ENCODE assay signal across 15 cellular contexts in the genomic region with DNA sequence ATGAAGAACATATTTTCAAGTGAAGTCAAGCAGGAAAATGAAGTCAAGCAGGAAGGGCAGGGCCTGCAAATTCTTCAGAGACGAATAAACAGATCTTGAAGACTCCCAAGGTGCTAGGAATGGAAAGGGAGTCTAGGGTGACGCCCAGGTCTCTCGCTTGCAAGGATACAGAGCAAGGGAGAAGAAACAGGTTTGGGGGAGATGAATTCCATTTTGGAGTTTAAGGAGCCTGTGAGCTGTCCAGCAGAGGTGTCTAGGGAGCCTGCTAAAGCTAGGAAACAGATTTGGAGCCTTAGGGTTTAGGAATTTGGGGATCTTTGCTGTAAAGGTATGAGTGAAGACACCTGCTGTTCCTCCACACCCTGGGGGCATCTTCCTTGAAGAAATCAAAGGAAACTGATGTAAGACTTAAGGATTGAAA. TPM values are rescaled to one million over a fixed set of nuclear protein-coding genes. Genes with fewer than 3 reads are reported as not detected.
A peak's percentile ranks its signal among the peaks of the same experiment; 100 is the strongest.
DNase-seq lines count a peak whose midpoint lies in the region; ATAC-seq and TF ChIP-seq lines count a peak whose summit lies in the region.
"Had no signal": no experiment of that assay in that cellular context is flagged by ENCODE, and none has a peak within 500 bp of the region (broad histone marks: within the 10 kb centered on the region; RNA-seq: fewer than 3 reads in every experiment).

No MANE protein-coding gene starts in this region.

- no peaks in the 10 kb centered on the region for H3K27me3 Mint-ChIP-seq in activated CD8-positive, alpha-beta T cell treated with anti-CD3 and anti-CD28 coated beads for 36 hours
- peaks cover 0 to 5% (median 0%) of the 10 kb centered on the region in 5 donors for H3K27me3 Mint-ChIP-seq in naive thymus-derived CD4-positive, alpha-beta T cell

- no peaks in the 10 kb centered on the region for H3K27me3 ChIP-seq in GM23248 (replicated peaks; ENCODE audit: insufficient read depth)
- no peaks in the 10 kb centered on the region for H3K27me3 ChIP-seq in naive thymus-derived CD4-positive, alpha-beta T cell (ENCODE audit: control insufficient read depth in 2 of 2, insufficient read depth in 2 of 2, low read length in 2 of 2)
- H3K27me3 ChIP-seq in ascending aorta, result no peaks in the 10 kb centered on the region
- H3K27me3 ChIP-seq: BLaER1 treated with 17β-estradiol and CSF1 and Interleukin-3, amounts not matched to agents 10 nM and 100 nM; esophagus muscularis mucosa had no signal

- peaks cover 13% of the 10 kb centered on the region for H3K36me3 Mint-ChIP-seq in activated CD8-positive, alpha-beta T cell treated with anti-CD3 and anti-CD28 coated beads for 36 hours (ENCODE audit: low read depth)
- H3K36me3 Mint-ChIP-seq in naive thymus-derived CD4-positive, alpha-beta T cell, result peaks cover 0 to 6% (median 3%) of the 10 kb centered on the region in 5 donors

- DNase-seq in ACHN, result peak; percentile 48
- no peak for DNase-seq in GM23248
- no peak for DNase-seq in activated CD8-positive, alpha-beta T cell treated with anti-CD3 and anti-CD28 coated beads for 36 hours
- DNase-seq in naive thymus-derived CD4-positive, alpha-beta T cell, result no peak
- no peak for DNase-seq in GM13976 (ENCODE audit: low spot score)
- DNase-seq in NCI-H82 (lab: John Stamatoyannopoulos, UW), result no peak
- DNase-seq in ascending aorta (ENCODE audit: low spot score in 2 of 2), result no peak
- DNase-seq in C1 segment of cervical spinal cord (lab: John Stamatoyannopoulos, UW), result no peak
- DNase-seq: central memory CD4-positive, alpha-beta T cell; NCI-H1436; NCI-H524 had no signal

- H3K27ac ChIP-seq in GM23248, result 0 out of 2 replicates have a peak overlapping the region, but pooled peaks have one; percentile 18
- no peak overlapping the region for H3K27ac ChIP-seq in naive thymus-derived CD4-positive, alpha-beta T cell (ENCODE audit: low read depth, low read length)
- H3K27ac ChIP-seq in ascending aorta, result no peak overlapping the region
- H3K27ac ChIP-seq: BLaER1 treated with 17β-estradiol and CSF1 and Interleukin-3, amounts not matched to agents 10 nM and 100 nM; prostate gland; VCaP had no signal

- peak overlapping the region; percentile 3 for H3K4me3 Mint-ChIP-seq in activated CD8-positive, alpha-beta T cell treated with anti-CD3 and anti-CD28 coated beads for 36 hours
- H3K4me3 Mint-ChIP-seq in naive thymus-derived CD4-positive, alpha-beta T cell, result peak overlapping the region in 5 of 10 donors; percentile 12 to 77 (median 42)

- H3K36me3 ChIP-seq in GM23248 (ENCODE audit: low read depth), result no peaks in the 10 kb centered on the region
- H3K36me3 ChIP-seq in naive thymus-derived CD4-positive, alpha-beta T cell (ENCODE audit: control insufficient read depth in 2 of 3, insufficient read depth in 3 of 3, low read length in 3 of 3), result peaks cover 0 to 15% (median 6%) of the 10 kb centered on the region in 3 experiments
- no peaks in the 10 kb centered on the region for H3K36me3 ChIP-seq in ascending aorta
- H3K36me3 ChIP-seq: prostate gland had no signal

- no peak overlapping the region for H3K4me2 ChIP-seq in GM23248 (ENCODE audit: unreplicated experiment)

- no peak for ATAC-seq in activated CD8-positive, alpha-beta T cell treated with anti-CD3 and anti-CD28 coated beads for 36 hours
- ATAC-seq in naive thymus-derived CD4-positive, alpha-beta T cell, result no peak

- peak overlapping the region; percentile 65 for H3K27ac Mint-ChIP-seq in activated CD8-positive, alpha-beta T cell treated with anti-CD3 and anti-CD28 coated beads for 36 hours
- peak overlapping the region; percentile 18 to 80 (median 71) for H3K27ac Mint-ChIP-seq in naive thymus-derived CD4-positive, alpha-beta T cell

- 81 to 85% methylated on average over 3 of the region's 3 CpGs for WGBS in GM23248 (ENCODE audit: low coverage in 1 of 2, low lambda C conversion rate in 2 of 2, missing lambda C conversion rate in 2 of 2), 2 experiments

- no peak for TF ChIP-seq CTCF in activated CD8-positive, alpha-beta T cell treated with anti-CD3 and anti-CD28 coated beads for 36 hours (IDR thresholded peaks at IDR 0.05)
- TF ChIP-seq CTCF in GM13976 (IDR thresholded peaks at IDR 0.05; ENCODE audit: borderline replicate concordance, control extremely low read depth, extremely low read depth, insufficient read depth, missing control alignments) (no peak), ascending aorta (IDR thresholded peaks at IDR 0.05) (no peak)

- H3F3A ChIP-seq in GM23248 (ENCODE audit: insufficient read depth), result peaks cover 20% of the 10 kb centered on the region

- POLR2A ChIA-PET in activated CD8-positive, alpha-beta T cell treated with anti-CD3 and anti-CD28 coated beads for 36 hours (lab: Charles Lee), result no interaction called here
- POLR2A ChIA-PET in naive thymus-derived CD4-positive, alpha-beta T cell (lab: Charles Lee), result no interaction called here

- no peak overlapping the region for H3K4me3 ChIP-seq in GM23248
- H3K4me3 ChIP-seq in naive thymus-derived CD4-positive, alpha-beta T cell (ENCODE audit: low read length), result no peak overlapping the region
- no peak overlapping the region for H3K4me3 ChIP-seq in ascending aorta
- H3K4me3 ChIP-seq: BLaER1 treated with 17β-estradiol and CSF1 and Interleukin-3, amounts not matched to agents 10 nM and 100 nM; esophagus muscularis mucosa; prostate gland had no signal

- no peaks in the 10 kb centered on the region for H4K20me1 ChIP-seq in GM23248 (ENCODE audit: insufficient read depth)

- H2AFZ ChIP-seq in GM23248, result no peak overlapping the region

- H3K9ac ChIP-seq in GM23248, result no peak overlapping the region

- H3K79me2 ChIP-seq in GM23248 (ENCODE audit: insufficient read depth), result peaks cover 54% of the 10 kb centered on the region

- H3K4me1 ChIP-seq in GM23248 (ENCODE audit: insufficient read depth), result peaks cover 22% of the 10 kb centered on the region
- peaks cover 11 to 12% of the 10 kb centered on the region in 2 donors for H3K4me1 ChIP-seq in naive thymus-derived CD4-positive, alpha-beta T cell (ENCODE audit: control insufficient read depth in 2 of 2, insufficient read depth in 2 of 2, low read length in 2 of 2)
- peaks cover 7 to 15% of the 10 kb centered on the region in 2 donors for H3K4me1 ChIP-seq in ascending aorta

- no peaks in the 10 kb centered on the region for H3K9me3 Mint-ChIP-seq in activated CD8-positive, alpha-beta T cell treated with anti-CD3 and anti-CD28 coated beads for 36 hours
- H3K9me3 Mint-ChIP-seq in naive thymus-derived CD4-positive, alpha-beta T cell, result no peaks in the 10 kb centered on the region

- intact Hi-C loops in activated CD8-positive, alpha-beta T cell treated with anti-CD3 and anti-CD28 coated beads for 36 hours (cut with micrococcal nuclease), result no loop called here
- intact Hi-C loops in naive thymus-derived CD4-positive, alpha-beta T cell (cut with micrococcal nuclease), result no loop called here
- intact Hi-C loops in ascending aorta (cut with DNase I), result no loop called here

- in situ Hi-C loops in ACHN (cut with HindIII; ENCODE audit: low pct_ligation_motif_present, low pct_unique_long_range_greater_than_20kb, low sequenced_read_pairs) (no loop called here), GM23248 (cut with MboI) (no loop called here), GM13976 (cut with MboI; ENCODE audit: low sequenced_read_pairs, unreplicated experiment) (no loop called here)

- peaks cover 34% of the 10 kb centered on the region for H3K4me1 Mint-ChIP-seq in activated CD8-positive, alpha-beta T cell treated with anti-CD3 and anti-CD28 coated beads for 36 hours (ENCODE audit: low read depth)
- peaks cover 0 to 42% (median 33%) of the 10 kb centered on the region in 7 donors for H3K4me1 Mint-ChIP-seq in naive thymus-derived CD4-positive, alpha-beta T cell

- CTCF ChIA-PET in activated CD8-positive, alpha-beta T cell treated with anti-CD3 and anti-CD28 coated beads for 36 hours (lab: Charles Lee), result interaction anchor here (0.7 kb wide), 1 partner anchor 12 kb away, joined by 3 read pairs; no protein-coding TSS in a partner anchor
- CTCF ChIA-PET in naive thymus-derived CD4-positive, alpha-beta T cell (lab: Charles Lee), result no interaction called here

- H3K9me2 ChIP-seq in GM23248 (ENCODE audit: insufficient read depth), result no peaks in the 10 kb centered on the region

- H3K9me3 ChIP-seq in GM23248 (ENCODE audit: low read depth) (no peaks in the 10 kb centered on the region), ascending aorta (no peaks in the 10 kb centered on the region)
- H3K9me3 ChIP-seq in naive thymus-derived CD4-positive, alpha-beta T cell (ENCODE audit: control insufficient read depth in 2 of 3, low read length in 3 of 3), result no peaks in the 10 kb centered on the region
- H3K9me3 ChIP-seq: BLaER1 treated with 17β-estradiol and CSF1 and Interleukin-3, amounts not matched to agents 10 nM and 100 nM; esophagus muscularis mucosa; prostate gland had no signal

RNA-seq across cellular contexts. Expression of a gene that starts 2.0 kb away (rescaled TPM):
- 13.0 and 15.3 TPM in 2 replicates for total RNA-seq in GM23248 (2014; rRNA removed; shearing (Covaris generic))
- 6.1 and 8.2 TPM in 2 replicates for polyA plus RNA-seq in GM23248 (2016; fragmentation: Nextera tagmentation; extraction: Ambion mirVana)
- total RNA-seq in activated CD8-positive, alpha-beta T cell treated with anti-CD3 and anti-CD28 coated beads for 36 hours, result 10 to 100 TPM; 32.4 to 38.1 TPM
- total RNA-seq in naive thymus-derived CD4-positive, alpha-beta T cell, result 100 to 1,000 TPM in 2 of 5 experiments, 10 to 100 TPM in 3; 42.9 to 152 (median 98.5) TPM
- polyA plus RNA-seq in naive thymus-derived CD4-positive, alpha-beta T cell, result 10 to 100 TPM in 1 of 2 donors, 1 to 10 TPM in 1; 4.0 to 10.6 TPM
- total RNA-seq in ascending aorta, result 144 TPM

RNA-seq across cellular contexts. Expression of a gene that starts 4.0 kb away (rescaled TPM):
- total RNA-seq in GM23248 (2014; rRNA removed; shearing (Covaris generic)), result 11.3 and 19.5 TPM in 2 replicates
- polyA plus RNA-seq in GM23248 (2016; fragmentation: Nextera tagmentation; extraction: Ambion mirVana), result 26.0 and 27.1 TPM in 2 replicates
- total RNA-seq in activated CD8-positive, alpha-beta T cell treated with anti-CD3 and anti-CD28 coated beads for 36 hours, result 10 to 100 TPM; 16.4 to 17.8 TPM
- 10 to 100 TPM in 2 of 5 experiments, 1 to 10 TPM in 3; 7.8 to 11.9 (median 9.7) TPM for total RNA-seq in naive thymus-derived CD4-positive, alpha-beta T cell
- 10 to 100 TPM; 37.3 to 45.2 TPM for polyA plus RNA-seq in naive thymus-derived CD4-positive, alpha-beta T cell
- 107 TPM for total RNA-seq in ascending aorta

RNA-seq across cellular contexts. Expression of a gene that starts 14.3 kb away (rescaled TPM):
- total RNA-seq in GM23248 (2014; rRNA removed; shearing (Covaris generic)), result not detected in 2 replicates
- not detected in 2 replicates for polyA plus RNA-seq in GM23248 (2016; fragmentation: Nextera tagmentation; extraction: Ambion mirVana)
- under 1 TPM in 1 of 2 experiments, not detected in 1; 0.29 TPM for total RNA-seq in activated CD8-positive, alpha-beta T cell treated with anti-CD3 and anti-CD28 coated beads for 36 hours
- total RNA-seq in naive thymus-derived CD4-positive, alpha-beta T cell, result 1 to 10 TPM in 2 of 5 experiments, under 1 TPM in 2, not detected in 1; 0.77 to 3.4 (median 1.7) TPM
- not detected for polyA plus RNA-seq in naive thymus-derived CD4-positive, alpha-beta T cell
- not detected for total RNA-seq in ascending aorta
- total RNA-seq: esophagus muscularis mucosa had no signal

RNA-seq across cellular contexts. Expression of a gene that starts 27.8 kb away (rescaled TPM):
- not detected in 2 replicates for total RNA-seq in GM23248 (2014; rRNA removed; shearing (Covaris generic))
- polyA plus RNA-seq in GM23248 (2016; fragmentation: Nextera tagmentation; extraction: Ambion mirVana), result 0.09 and 0.18 TPM in 2 replicates
- 1 to 10 TPM; 1.3 to 1.4 TPM for total RNA-seq in activated CD8-positive, alpha-beta T cell treated with anti-CD3 and anti-CD28 coated beads for 36 hours
- 10 to 100 TPM in 2 of 5 experiments, 1 to 10 TPM in 3; 3.6 to 19.1 (median 8.9) TPM for total RNA-seq in naive thymus-derived CD4-positive, alpha-beta T cell
- not detected for polyA plus RNA-seq in naive thymus-derived CD4-positive, alpha-beta T cell
- not detected for total RNA-seq in ascending aorta

RNA-seq across cellular contexts. Expression of a gene that starts 58.3 kb away (rescaled TPM):
- 37.3 and 39.3 TPM in 2 replicates for total RNA-seq in GM23248 (2014; rRNA removed; shearing (Covaris generic))
- polyA plus RNA-seq in GM23248 (2016; fragmentation: Nextera tagmentation; extraction: Ambion mirVana), result 31.7 and 33.6 TPM in 2 replicates
- 10 to 100 TPM; 35.5 to 36.8 TPM for total RNA-seq in activated CD8-positive, alpha-beta T cell treated with anti-CD3 and anti-CD28 coated beads for 36 hours
- total RNA-seq in naive thymus-derived CD4-positive, alpha-beta T cell, result 100 to 1,000 TPM in 4 of 5 experiments, 10 to 100 TPM in 1; 74.8 to 140 (median 115) TPM
- 10 to 100 TPM; 17.0 to 35.1 TPM for polyA plus RNA-seq in naive thymus-derived CD4-positive, alpha-beta T cell
- total RNA-seq in ascending aorta, result 108 TPM
